ENCODE assay signal across 13 cellular contexts in genomic region chr2:209145941-209146681, GRCh38.
DNase-seq lines count a peak whose midpoint lies in the region; ATAC-seq lines count a peak whose summit lies in the region.
"Had no signal": no experiment of that assay in that cellular context is flagged by ENCODE, and none has a peak within 500 bp of the region (broad histone marks: within the 10 kb centered on the region; RNA-seq: fewer than 3 reads in every experiment).

No MANE protein-coding gene starts in this region.

- no peak overlapping the region for H3K4me3 Mint-ChIP-seq in T-cell
- H3K4me3 Mint-ChIP-seq: CD4-positive, alpha-beta memory T cell; effector memory CD8-positive, alpha-beta T cell had no signal

- H3K27me3 Mint-ChIP-seq in T-cell = no peaks in the 10 kb centered on the region
- H3K27me3 Mint-ChIP-seq: effector memory CD8-positive, alpha-beta T cell had no signal

- ATAC-seq in HG02610 (IDR thresholded peaks at IDR 0.05; ENCODE audit: unreplicated experiment) (peak; percentile 7), left cardiac atrium (peak; percentile 34 to 85), sciatic nerve (peak; percentile 80), T-cell (replicated peaks in 1 of 4) (no peak), HG03342 (IDR thresholded peaks at IDR 0.05; ENCODE audit: unreplicated experiment) (no peak)
- ATAC-seq: effector memory CD8-positive, alpha-beta T cell; Panc1 had no signal

- intact Hi-C loops in left cardiac atrium (cut with DNase I) (no loop called here), sciatic nerve (cut with DNase I) (no loop called here)

- CTCF ChIA-PET in T-cell (lab: Charles Lee) = no interaction called here

- no peaks in the 10 kb centered on the region for H3K9me3 Mint-ChIP-seq in T-cell
- H3K9me3 Mint-ChIP-seq: effector memory CD8-positive, alpha-beta T cell had no signal

- H3K4me1 Mint-ChIP-seq in T-cell = no peaks in the 10 kb centered on the region
- H3K4me1 Mint-ChIP-seq: CD4-positive, alpha-beta memory T cell had no signal

- H3K27ac Mint-ChIP-seq in T-cell = no peak overlapping the region
- H3K27ac Mint-ChIP-seq: CD4-positive, alpha-beta memory T cell; effector memory CD8-positive, alpha-beta T cell had no signal

- H3K36me3 Mint-ChIP-seq in T-cell = no peaks in the 10 kb centered on the region
- H3K36me3 Mint-ChIP-seq: CD4-positive, alpha-beta memory T cell had no signal

- DNase-seq in NOMO-1 (lab: John Stamatoyannopoulos, UW; ENCODE audit: unreplicated experiment in 2 of 2) (peak; percentile 25 to 69), left cardiac atrium (no peak), sciatic nerve (ENCODE audit: low spot score) (no peak), T-cell (no peak)
- no peak for DNase-seq in stimulated activated naive CD4-positive, alpha-beta T cell (lab: John Stamatoyannopoulos, UW)
- DNase-seq: activated CD4-positive, alpha-beta T cell treated with anti-CD3 and anti-CD28 coated beads, Interleukin-2, amount 50 U/mL, for 1 hour; CD4-positive, alpha-beta memory T cell; effector memory CD8-positive, alpha-beta T cell; gastrocnemius medialis; NCI-H2227 treated with DMSO at 0.1 percent for 48 hours had no signal

- POLR2A ChIA-PET in T-cell (lab: Charles Lee) = no interaction called here

Comparison
In these comparisons a context has a peak if more than half of its experiments do, and no peak if none do; other contexts are left out.
1. ATAC-seq: peak in HG02610 (single experiment), left cardiac atrium (2 of 2) and sciatic nerve (single experiment); none in T-cell (0 of 4) and HG03342 (single experiment).
2. DNase-seq: peak in NOMO-1 (2 of 2); none in left cardiac atrium (single experiment), sciatic nerve (single experiment), T-cell (0 of 34) and stimulated activated naive CD4-positive, alpha-beta T cell (0 of 6).